Comparison of ENCODE assay signal across 31 cellular contexts in the genomic region with DNA sequence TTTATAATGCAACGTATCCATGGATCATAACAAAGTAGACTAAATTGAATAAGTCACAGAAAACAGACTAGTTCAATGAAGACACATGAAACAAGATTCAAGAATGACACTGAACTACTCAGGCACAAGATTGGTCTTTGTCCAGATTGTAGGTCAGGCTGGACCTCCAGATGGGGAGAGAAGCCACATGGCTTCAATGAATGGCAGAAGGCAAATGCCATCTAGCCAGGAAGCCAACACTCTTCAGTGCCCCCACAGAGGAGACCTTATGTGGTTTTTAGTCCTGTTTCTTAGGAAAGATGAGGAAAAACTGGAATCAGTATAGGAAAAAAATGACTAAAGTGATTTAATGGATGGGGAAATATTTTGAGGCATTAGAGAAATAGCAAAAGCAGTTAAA. TPM values are rescaled to one million over a fixed set of nuclear protein-coding genes. Genes with fewer than 3 reads are reported as not detected.
"Had no signal": no experiment of that assay in that cellular context is flagged by ENCODE, and none has a peak within 500 bp of the region (broad histone marks: within the 10 kb centered on the region; RNA-seq: fewer than 3 reads in every experiment).

No MANE protein-coding gene starts in this region.

- H3K4me1 ChIP-seq: esophagus squamous epithelium, gastrocnemius medialis, heart right ventricle, left lung, lower lobe of right lung had no signal

- DNase-seq: dermis blood vessel endothelial cell; effector CD4-positive, alpha-beta T cell; effector memory CD4-positive, alpha-beta T cell; esophagus squamous epithelium; foreskin fibroblast; foreskin melanocyte; gastrocnemius medialis; glutamatergic neuron; head of caudate nucleus; heart right ventricle; hippocampal formation; left cardiac atrium; left lung; left ventricle myocardium superior; lower lobe of right lung; mesenchymal stem cell; mucosa of descending colon; naive B cell; naive thymus-derived CD8-positive, alpha-beta T cell had no signal

- H3K27ac ChIP-seq: coronary artery, dorsolateral prefrontal cortex, esophagus squamous epithelium, gastrocnemius medialis, heart right ventricle, left lung, lower lobe of right lung had no signal

- H3K4me3 ChIP-seq: coronary artery, dorsolateral prefrontal cortex, esophagus squamous epithelium, gastrocnemius medialis, heart right ventricle, left lung, lower lobe of right lung, mucosa of descending colon had no signal

- FAIRE-seq: endothelial cell of umbilical vein, islet of Langerhans, keratinocyte had no signal

- H3K36me3 ChIP-seq: esophagus squamous epithelium, gastrocnemius medialis, heart right ventricle, left lung, lower lobe of right lung had no signal

- ATAC-seq: gastrocnemius medialis; heart right ventricle; left cardiac atrium; left lung; left ventricle myocardium superior; lower lobe of right lung; mucosa of descending colon; naive thymus-derived CD8-positive, alpha-beta T cell had no signal

- H3K27me3 ChIP-seq: esophagus squamous epithelium, gastrocnemius medialis had no signal

RNA-seq across cellular contexts. Expression of a gene that starts 43.1 kb away (rescaled TPM):
- total RNA-seq: dermis blood vessel endothelial cell; endothelial cell of umbilical vein; epithelial cell of proximal tubule; esophagus squamous epithelium; gastrocnemius medialis; glomerular endothelial cell; heart right ventricle; kidney epithelial cell; left cardiac atrium; left lung; left ventricle myocardium superior; lower leg skin; lower lobe of right lung; lung microvascular endothelial cell; mesenteric fat pad; mesothelial cell of epicardium; mucosa of descending colon; naive thymus-derived CD8-positive, alpha-beta T cell had no signal
